Comparison of ENCODE assay signal across 19 cellular contexts in the genomic region with DNA sequence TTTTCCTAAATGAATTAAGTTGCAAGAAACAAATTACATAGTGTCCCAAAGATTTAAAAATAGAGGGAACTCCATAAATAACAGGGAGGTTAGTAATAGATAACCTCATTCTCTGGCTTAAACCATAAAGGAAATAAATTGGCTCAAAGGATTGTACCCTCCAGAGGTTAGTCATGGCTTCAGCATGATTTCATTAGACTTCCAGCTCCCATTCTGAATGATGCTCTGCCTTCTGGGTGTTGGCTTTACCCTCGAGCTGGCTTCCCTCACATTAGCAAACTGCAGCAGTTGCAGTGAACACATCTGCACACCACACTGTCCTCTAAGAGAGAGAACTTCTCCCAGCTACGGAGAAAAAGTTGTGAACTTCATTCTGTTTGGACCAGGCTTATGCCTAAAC.
"Had no signal": no experiment of that assay in that cellular context is flagged by ENCODE, and none has a peak within 500 bp of the region (broad histone marks: within the 10 kb centered on the region; RNA-seq: fewer than 3 reads in every experiment).

No MANE protein-coding gene starts in this region.

- H3K27me3 ChIP-seq: left lung, right lobe of liver, uterus had no signal

- H3K9me3 ChIP-seq: left lung, right lobe of liver, uterus had no signal

- H3K4me3 ChIP-seq: left lung, lung, right lobe of liver, skin epidermis, uterus had no signal

- H3K36me3 ChIP-seq: left lung, right lobe of liver, uterus had no signal

- ATAC-seq: activated naive CD8-positive, alpha-beta T cell treated with anti-CD3 and anti-CD28 coated beads, Interleukin-2, amount 50 U/mL, for 24 hours; left lung; natural killer cell treated with Interleukin-12 subunit alpha and Interleukin-12 subunit beta and Interleukin-15 and Interleukin-18, amount 100 ng/mL, for 72 hours; right lobe of liver; stimulated activated effector memory CD8-positive, alpha-beta T cell treated with anti-CD3 and anti-CD28 coated beads, Interleukin-12 subunit alpha, Interleukin-12 subunit beta, amount 100 ng/mL, for 72 hours had no signal

- DNase-seq: activated CD4-positive, alpha-beta memory T cell treated with anti-CD3 and anti-CD28 coated beads, Interleukin-2, amount 10 ng/mL, durations not matched to agents 7 days and 5 days; activated CD4-positive, alpha-beta T cell treated with anti-CD3 and anti-CD28 coated beads, Interleukin-2, amount 10 ng/mL, durations not matched to agents 7 days and 5 days; activated CD4-positive, CD25-positive, alpha-beta regulatory T cell treated with anti-CD3 and anti-CD28 coated beads, Interleukin-2, amount 50 U/mL, for 72 hours; activated CD8-positive, alpha-beta memory T cell treated with anti-CD3 and anti-CD28 coated beads, Interleukin-2, amount 50 U/mL, for 48 hours; activated naive CD8-positive, alpha-beta T cell treated with anti-CD3 and anti-CD28 coated beads, Interleukin-2, amount 50 U/mL, for 24 hours; activated T-cell treated with anti-CD3 and anti-CD28 coated beads, Interleukin-2, amount 50 U/mL, for 24 hours; cortex of kidney; foreskin melanocyte; left lung; posterior cingulate gyrus; right lobe of liver; stimulated activated CD4-positive, alpha-beta T cell treated with anti-CD3 and anti-CD28 coated beads, Interleukin-12 subunit alpha, Interleukin-12 subunit beta, amount 100 ng/mL, for 4 hours; stimulated activated CD4-positive, alpha-beta T cell treated with anti-CD3 and anti-CD28 coated beads, Interleukin-4, amount 100 ng/mL, for 1 hour; T-helper 2 cell; uterus had no signal

- H3K4me1 ChIP-seq: left lung, right lobe of liver, uterus had no signal
